35 cellular contexts compared by ENCODE assay signal in the genomic region with DNA sequence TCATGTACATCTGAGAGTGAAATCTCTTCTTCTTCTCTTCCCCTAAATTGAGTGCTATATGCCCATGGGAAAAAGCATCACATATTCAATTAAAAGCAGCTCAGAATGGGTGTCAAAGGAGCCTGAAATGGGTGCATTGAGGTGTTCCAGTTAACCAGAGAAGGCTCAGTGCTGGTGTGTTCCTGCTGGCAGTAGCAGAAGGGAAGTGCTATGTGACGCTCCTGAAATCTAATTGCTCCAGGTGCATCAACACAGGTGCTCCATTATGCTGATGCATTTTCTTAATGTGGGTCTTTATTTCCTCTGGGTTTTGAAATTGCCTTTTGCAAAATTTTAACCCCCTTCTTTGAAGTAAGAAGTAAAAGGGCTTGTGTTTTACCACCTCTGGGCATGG. TPM values are rescaled to one million over a fixed set of nuclear protein-coding genes. Genes with fewer than 3 reads are reported as not detected.
"Had no signal": no experiment of that assay in that cellular context is flagged by ENCODE, and none has a peak within 500 bp of the region (broad histone marks: within the 10 kb centered on the region; RNA-seq: fewer than 3 reads in every experiment).

No MANE protein-coding gene starts in this region.

- H3K4me2 ChIP-seq: hepatocyte had no signal

- H3K36me3 Mint-ChIP-seq: stimulated activated memory B cell treated with anti-CD40 and anti-IgM and Interleukin-4, amounts not matched to agents 10 μg/mL and 1 μg/mL and 100 μg/mL, for 72 hours had no signal

- H3K27ac Mint-ChIP-seq: dendritic cell treated with granulocyte-macrophage colony-stimulating factor and Interleukin-4, amounts not matched to agents 40 ng/mL and 50 ng/mL, for 4 days; endodermal cell; naive thymus-derived CD8-positive, alpha-beta T cell; nephron progenitor cell; stimulated activated memory B cell treated with anti-CD40 and anti-IgM and Interleukin-4, amounts not matched to agents 10 μg/mL and 1 μg/mL and 100 μg/mL, for 72 hours; stimulated activated naive CD8-positive, alpha-beta T cell treated with anti-CD3 and anti-CD28 coated beads, Interleukin-15, Interleukin-2, amounts not matched to agents 100 ng/mL and 50 ng/mL, for 24 hours had no signal

- H3K4me3 ChIP-seq: colonic mucosa, esophagus muscularis mucosa, gastroesophageal sphincter, heart left ventricle, hepatocyte, left lung, ovary, psoas muscle, sigmoid colon, spleen, thoracic aorta, tibial nerve, upper lobe of left lung had no signal

- ATAC-seq: foreskin keratinocyte; gastroesophageal sphincter; heart left ventricle; left lung; naive thymus-derived CD8-positive, alpha-beta T cell; psoas muscle; right cardiac atrium; stimulated activated memory B cell treated with anti-CD40 and anti-IgM and Interleukin-4, amounts not matched to agents 10 μg/mL and 1 μg/mL and 100 μg/mL, for 72 hours had no signal

- DNase-seq: colonic mucosa; effector CD8-positive, alpha-beta T cell; endodermal cell; foreskin keratinocyte; heart left ventricle; left lung; naive thymus-derived CD8-positive, alpha-beta T cell; nephron progenitor cell; occipital lobe; ovary; posterior cingulate gyrus; psoas muscle; right cardiac atrium; sigmoid colon; spleen; stimulated activated CD4-positive, alpha-beta T cell treated with anti-CD3 and anti-CD28 coated beads, Interleukin-4, amount 100 ng/mL, for 4 hours; upper lobe of left lung had no signal

- H3K27me3 Mint-ChIP-seq: dendritic cell treated with granulocyte-macrophage colony-stimulating factor and Interleukin-4, amounts not matched to agents 40 ng/mL and 50 ng/mL, for 4 days; stimulated activated memory B cell treated with anti-CD40 and anti-IgM and Interleukin-4, amounts not matched to agents 10 μg/mL and 1 μg/mL and 100 μg/mL, for 72 hours had no signal

- H3K9me3 ChIP-seq: colonic mucosa, esophagus muscularis mucosa, gastroesophageal sphincter, ovary, thoracic aorta had no signal

- H3K4me3 Mint-ChIP-seq: dendritic cell treated with granulocyte-macrophage colony-stimulating factor and Interleukin-4, amounts not matched to agents 40 ng/mL and 50 ng/mL, for 4 days; endodermal cell; naive thymus-derived CD8-positive, alpha-beta T cell; nephron progenitor cell; stimulated activated memory B cell treated with anti-CD40 and anti-IgM and Interleukin-4, amounts not matched to agents 10 μg/mL and 1 μg/mL and 100 μg/mL, for 72 hours; stimulated activated naive CD8-positive, alpha-beta T cell treated with anti-CD3 and anti-CD28 coated beads, Interleukin-15, Interleukin-2, amounts not matched to agents 100 ng/mL and 50 ng/mL, for 24 hours had no signal

- H3K79me2 ChIP-seq: hepatocyte had no signal

- H3K4me1 ChIP-seq: colonic mucosa, heart left ventricle, left lung, psoas muscle, spleen, tibial nerve, upper lobe of left lung had no signal

- H3K36me3 ChIP-seq: colonic mucosa, esophagus muscularis mucosa, gastroesophageal sphincter, heart left ventricle, left lung, ovary, sigmoid colon, spleen, thoracic aorta, tibial nerve, upper lobe of left lung had no signal

- H3K4me1 Mint-ChIP-seq: naive thymus-derived CD8-positive, alpha-beta T cell; stimulated activated memory B cell treated with anti-CD40 and anti-IgM and Interleukin-4, amounts not matched to agents 10 μg/mL and 1 μg/mL and 100 μg/mL, for 72 hours had no signal

- H3K27me3 ChIP-seq: colonic mucosa, esophagus muscularis mucosa, foreskin keratinocyte, gastroesophageal sphincter, heart left ventricle, hepatocyte, left lung, ovary, sigmoid colon, spleen, tibial nerve, upper lobe of left lung had no signal

- H2AFZ ChIP-seq: hepatocyte had no signal

- H3K27ac ChIP-seq: colonic mucosa, esophagus muscularis mucosa, foreskin keratinocyte, gastroesophageal sphincter, heart left ventricle, left lung, ovary, psoas muscle, sigmoid colon, spleen, thoracic aorta, tibial nerve, upper lobe of left lung had no signal

- FAIRE-seq: urothelium cell line had no signal

RNA-seq across cellular contexts. Expression of gene SLC22A2, which starts 17.9 kb away (rescaled TPM):
- total RNA-seq: chondrocyte; colonic mucosa; epithelial cell of proximal tubule; fibroblast of lung; foreskin keratinocyte; heart left ventricle; left lung; lower leg skin; lung microvascular endothelial cell; mesenteric fat pad; myocyte; naive thymus-derived CD8-positive, alpha-beta T cell; right cardiac atrium; skeletal muscle tissue; spleen; thoracic aorta; tibial nerve; upper lobe of left lung had no signal
- polyA plus RNA-seq: fibroblast of lung; foreskin keratinocyte; heart left ventricle; keratinocyte; naive thymus-derived CD8-positive, alpha-beta T cell; sigmoid colon; spleen had no signal
